In genomic region chr11:129691154-129691553, GRCh38 we compare ENCODE assay signal across 15 cellular contexts.
A peak's percentile ranks its signal among the peaks of the same experiment; 100 is the strongest.
DNase-seq lines count a peak whose midpoint lies in the region; ATAC-seq lines count a peak whose summit lies in the region.
"Had no signal": no experiment of that assay in that cellular context is flagged by ENCODE, and none has a peak within 500 bp of the region (broad histone marks: within the 10 kb centered on the region; RNA-seq: fewer than 3 reads in every experiment).

No MANE protein-coding gene starts in this region.

- POLR2A ChIA-PET in naive thymus-derived CD4-positive, alpha-beta T cell (lab: Charles Lee): no interaction called here

- no peak for ATAC-seq in naive thymus-derived CD4-positive, alpha-beta T cell
- ATAC-seq: HCT116 had no signal

- H3K27ac ChIP-seq in naive thymus-derived CD4-positive, alpha-beta T cell (ENCODE audit: low read depth, low read length): no peak overlapping the region
- H3K27ac ChIP-seq: BLaER1 treated with 17β-estradiol and CSF1 and Interleukin-3, amounts not matched to agents 10 nM and 100 nM; GM23248; HL-60 had no signal

- no peaks in the 10 kb centered on the region for H3K9me3 ChIP-seq in naive thymus-derived CD4-positive, alpha-beta T cell (ENCODE audit: control insufficient read depth in 2 of 3, low read length in 3 of 3)
- H3K9me3 ChIP-seq: BLaER1 treated with 17β-estradiol and CSF1 and Interleukin-3, amounts not matched to agents 10 nM and 100 nM had no signal

- peaks cover 0 to 6% of the 10 kb centered on the region in 2 donors for H3K4me1 ChIP-seq in naive thymus-derived CD4-positive, alpha-beta T cell (ENCODE audit: control insufficient read depth in 2 of 2, insufficient read depth in 2 of 2, low read length in 2 of 2)

- DNase-seq in activated CD4-positive, alpha-beta T cell treated with anti-CD3 and anti-CD28 coated beads, Interleukin-2, amount 10 ng/mL, durations not matched to agents 24 days and 14 days: peak; percentile 42
- DNase-seq in activated CD4-positive, alpha-beta T cell treated with anti-CD3 and anti-CD28 coated beads, Interleukin-2, amount 50 U/mL, for 4 hours: no peak
- DNase-seq in medulla oblongata (ENCODE audit: extremely low spot score) (peak; percentile 41), pons (ENCODE audit: low spot score) (peak; percentile 49), T1000 (lab: John Stamatoyannopoulos, UW) (no peak), NCI-H128 (lab: John Stamatoyannopoulos, UW; ENCODE audit: unreplicated experiment) (no peak)
- no peak for DNase-seq in naive thymus-derived CD4-positive, alpha-beta T cell
- DNase-seq: ACHN; CD4-positive, CD25-positive, alpha-beta regulatory T cell; DMS53; GF-D8; GM23248 had no signal

- H3K27me3 Mint-ChIP-seq in activated CD4-positive, alpha-beta T cell treated with anti-CD3 and anti-CD28 coated beads, Interleukin-2, amount 10 ng/mL, durations not matched to agents 24 days and 14 days: peaks cover 2% of the 10 kb centered on the region
- H3K27me3 Mint-ChIP-seq in naive thymus-derived CD4-positive, alpha-beta T cell: peaks cover 0 to 6% (median 0%) of the 10 kb centered on the region in 5 donors
- H3K27me3 Mint-ChIP-seq: CD4-positive, CD25-positive, alpha-beta regulatory T cell had no signal

- no peaks in the 10 kb centered on the region for H3K36me3 Mint-ChIP-seq in activated CD4-positive, alpha-beta T cell treated with anti-CD3 and anti-CD28 coated beads, Interleukin-2, amount 10 ng/mL, durations not matched to agents 24 days and 14 days (ENCODE audit: low read depth)
- peaks cover 0 to 3% (median 0%) of the 10 kb centered on the region in 5 donors for H3K36me3 Mint-ChIP-seq in naive thymus-derived CD4-positive, alpha-beta T cell
- H3K36me3 Mint-ChIP-seq: CD4-positive, CD25-positive, alpha-beta regulatory T cell had no signal

- no peak overlapping the region for H3K27ac Mint-ChIP-seq in activated CD4-positive, alpha-beta T cell treated with anti-CD3 and anti-CD28 coated beads, Interleukin-2, amount 10 ng/mL, durations not matched to agents 24 days and 14 days
- H3K27ac Mint-ChIP-seq in naive thymus-derived CD4-positive, alpha-beta T cell: no peak overlapping the region
- H3K27ac Mint-ChIP-seq: CD4-positive, CD25-positive, alpha-beta regulatory T cell had no signal

- no peaks in the 10 kb centered on the region for H3K36me3 ChIP-seq in naive thymus-derived CD4-positive, alpha-beta T cell (ENCODE audit: control insufficient read depth in 2 of 3, insufficient read depth in 3 of 3, low read length in 3 of 3)
- H3K36me3 ChIP-seq: BLaER1 treated with 17β-estradiol and CSF1 and Interleukin-3, amounts not matched to agents 10 nM and 100 nM had no signal

- intact Hi-C loops in activated CD4-positive, alpha-beta T cell treated with anti-CD3 and anti-CD28 coated beads, Interleukin-2, amount 10 ng/mL, durations not matched to agents 24 days and 14 days (cut with micrococcal nuclease): no loop called here
- intact Hi-C loops in naive thymus-derived CD4-positive, alpha-beta T cell (cut with micrococcal nuclease): loop anchor here in 1 of 2 donors (10.0 kb wide), 1 partner anchor 806 kb away; no protein-coding TSS in a partner anchor

- CTCF ChIA-PET in naive thymus-derived CD4-positive, alpha-beta T cell (lab: Charles Lee): no interaction called here

- H3K27me3 ChIP-seq in naive thymus-derived CD4-positive, alpha-beta T cell (ENCODE audit: control insufficient read depth in 2 of 2, insufficient read depth in 2 of 2, low read length in 2 of 2): no peaks in the 10 kb centered on the region
- H3K27me3 ChIP-seq: BLaER1 treated with 17β-estradiol and CSF1 and Interleukin-3, amounts not matched to agents 10 nM and 100 nM had no signal

- H3K4me3 Mint-ChIP-seq in activated CD4-positive, alpha-beta T cell treated with anti-CD3 and anti-CD28 coated beads, Interleukin-2, amount 10 ng/mL, durations not matched to agents 24 days and 14 days: no peak overlapping the region
- no peak overlapping the region for H3K4me3 Mint-ChIP-seq in naive thymus-derived CD4-positive, alpha-beta T cell
- H3K4me3 Mint-ChIP-seq: CD4-positive, CD25-positive, alpha-beta regulatory T cell had no signal

- H3K9me3 Mint-ChIP-seq in activated CD4-positive, alpha-beta T cell treated with anti-CD3 and anti-CD28 coated beads, Interleukin-2, amount 10 ng/mL, durations not matched to agents 24 days and 14 days: peaks cover under 1% of the 10 kb centered on the region
- H3K9me3 Mint-ChIP-seq in naive thymus-derived CD4-positive, alpha-beta T cell: no peaks in the 10 kb centered on the region
- H3K9me3 Mint-ChIP-seq: CD4-positive, CD25-positive, alpha-beta regulatory T cell had no signal

- H3K4me3 ChIP-seq in naive thymus-derived CD4-positive, alpha-beta T cell (ENCODE audit: low read length): no peak overlapping the region
- H3K4me3 ChIP-seq: BLaER1 treated with 17β-estradiol and CSF1 and Interleukin-3, amounts not matched to agents 10 nM and 100 nM; GM23248 had no signal

- peaks cover 4% of the 10 kb centered on the region for H3K4me1 Mint-ChIP-seq in activated CD4-positive, alpha-beta T cell treated with anti-CD3 and anti-CD28 coated beads, Interleukin-2, amount 10 ng/mL, durations not matched to agents 24 days and 14 days
- peaks cover 0 to 12% (median 5%) of the 10 kb centered on the region in 7 donors for H3K4me1 Mint-ChIP-seq in naive thymus-derived CD4-positive, alpha-beta T cell

Comparison
In these comparisons a context has a peak if more than half of its experiments do, and no peak if none do; other contexts are left out.
1. DNase-seq: peak in activated CD4-positive, alpha-beta T cell treated with anti-CD3 and anti-CD28 coated beads, Interleukin-2, amount 10 ng/mL, durations not matched to agents 24 days and 14 days (single experiment), medulla oblongata (single experiment) and pons (single experiment); none in activated CD4-positive, alpha-beta T cell treated with anti-CD3 and anti-CD28 coated beads, Interleukin-2, amount 50 U/mL, for 4 hours (0 of 2), T1000 (single experiment), naive thymus-derived CD4-positive, alpha-beta T cell (0 of 9) and NCI-H128 (single experiment).